9 cellular contexts compared by ENCODE assay signal in the genomic region with DNA sequence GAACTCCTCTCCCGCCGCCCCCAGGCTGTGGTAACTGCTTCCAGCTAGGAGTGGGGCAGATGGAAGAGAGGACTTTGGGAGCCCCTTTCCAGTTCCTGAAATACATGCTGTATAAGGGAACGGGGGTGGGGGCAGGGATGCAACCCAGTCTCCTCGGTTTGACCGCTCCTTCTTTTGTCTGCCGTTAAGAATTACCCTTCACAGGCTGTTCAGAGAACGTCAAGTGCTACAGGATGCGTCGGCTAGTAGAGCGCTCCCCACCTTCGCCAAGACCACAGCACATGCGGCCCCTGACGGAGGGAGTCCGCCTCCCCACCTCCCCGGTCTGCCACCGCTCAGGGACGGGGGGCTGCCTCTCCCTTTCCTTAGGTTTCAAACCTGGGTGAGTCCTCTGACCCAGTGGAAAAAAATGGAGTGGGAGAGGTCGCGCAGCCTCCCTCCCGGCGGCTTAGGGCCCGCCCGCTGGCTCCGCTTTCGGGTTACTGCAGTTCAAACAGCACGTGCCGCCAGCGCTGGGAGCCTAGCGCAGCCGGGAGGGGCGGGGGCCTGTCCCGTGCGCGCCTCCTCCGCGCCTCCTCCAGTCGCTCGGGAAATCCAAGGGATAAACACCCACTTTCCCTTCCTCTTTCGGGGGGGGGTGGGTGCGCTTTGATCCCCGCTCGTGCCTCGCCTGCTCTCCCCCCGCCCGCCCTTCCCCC. TPM values are rescaled to one million over a fixed set of nuclear protein-coding genes. Genes with fewer than 3 reads are reported as not detected.
DNase-seq lines count a peak whose midpoint lies in the region; ATAC-seq and TF ChIP-seq lines count a peak whose summit lies in the region.
"Had no signal": no experiment of that assay in that cellular context is flagged by ENCODE, and none has a peak within 500 bp of the region (broad histone marks: within the 10 kb centered on the region; RNA-seq: fewer than 3 reads in every experiment).

No MANE protein-coding gene starts in this region.

- H3K9me3 ChIP-seq in Peyer's patch: no peaks in the 10 kb centered on the region

- ATAC-seq in omental fat pad (ENCODE audit: low FRiP score): peak; percentile 60

- no peaks in the 10 kb centered on the region for H3K36me3 ChIP-seq in Peyer's patch
- H3K36me3 ChIP-seq in brain microvascular endothelial cell (replicated peaks): no peaks in the 10 kb centered on the region

- DNase-seq in AG10803 (ENCODE audit: low read depth): peak; percentile 25
- DNase-seq in Peyer's patch: peak; percentile 15 to 75 (median 74)
- peak in 41 of 42 donors; percentile 0 to 80 (median 69) for DNase-seq in head of caudate nucleus
- DNase-seq in omental fat pad (ENCODE audit: low spot score): peak; percentile 36
- DNase-seq in GOT3 (lab: John Stamatoyannopoulos, UW): no peak
- DNase-seq in stimulated activated CD4-positive, alpha-beta T cell treated with anti-CD3 and anti-CD28 coated beads, Interleukin-4, amount 100 ng/mL, for 24 hours: no peak
- no peak for DNase-seq in NCI-H187 (lab: John Stamatoyannopoulos, UW)
- no peak for DNase-seq in brain microvascular endothelial cell
- DNase-seq: NCI-H446 treated with DMSO at 0.1 percent for 48 hours had no signal

- peaks cover 0 to 38% of the 10 kb centered on the region in 2 donors for H3K27me3 ChIP-seq in Peyer's patch
- H3K27me3 ChIP-seq in brain microvascular endothelial cell (replicated peaks): peaks cover 40% of the 10 kb centered on the region

- in situ Hi-C loops in brain microvascular endothelial cell (cut with HindIII; ENCODE audit: low pct_ligation_motif_present, low sequenced_read_pairs): no loop called here

- TF ChIP-seq POLR2A in Peyer's patch (IDR thresholded peaks at IDR 0.05): no peak

- intact Hi-C loops in head of caudate nucleus (cut with DNase I): loop anchor here (10.0 kb wide), 1 partner anchor 602 kb away; no protein-coding TSS in a partner anchor

- TF ChIP-seq CTCF in AG10803 (conservative IDR thresholded peaks at IDR 0.05; ENCODE audit: low read length): no peak
- TF ChIP-seq CTCF in Peyer's patch (IDR thresholded peaks at IDR 0.05): no peak
- no peak for TF ChIP-seq CTCF in omental fat pad (IDR thresholded peaks at IDR 0.05)
- TF ChIP-seq CTCF in brain microvascular endothelial cell (IDR thresholded peaks at IDR 0.05; ENCODE audit: low read depth, low read length, missing control alignments): no peak

- H3K27ac ChIP-seq in Peyer's patch (peak overlapping the region in 2 of 4 donors; percentile 36 to 55), brain microvascular endothelial cell (no peak overlapping the region)

- peaks cover 4 to 76% (median 24%) of the 10 kb centered on the region in 4 donors for H3K4me1 ChIP-seq in Peyer's patch

- H3K4me3 ChIP-seq in AG10803 (ENCODE audit: low read length) (no peak overlapping the region), Peyer's patch (peak overlapping the region; percentile 6 to 53 (median 24)), brain microvascular endothelial cell (ENCODE audit: low read depth, low read length) (no peak overlapping the region)

RNA-seq across cellular contexts. Expression of gene CYP26B1, which starts 4.8 kb away (rescaled TPM):
- total RNA-seq in Peyer's patch: 1 to 10 TPM; 1.9 to 8.3 (median 5.2) TPM
- total RNA-seq in omental fat pad: 10 to 100 TPM; 10.6 to 36.6 (median 18.8) TPM

Comparison
In these comparisons a context has a peak if more than half of its experiments do, and no peak if none do; other contexts are left out.
1. DNase-seq: peak in AG10803 (single experiment), Peyer's patch (3 of 3), head of caudate nucleus (41 of 42) and omental fat pad (single experiment); none in GOT3 (single experiment), stimulated activated CD4-positive, alpha-beta T cell treated with anti-CD3 and anti-CD28 coated beads, Interleukin-4, amount 100 ng/mL, for 24 hours (single experiment), NCI-H187 (0 of 2) and brain microvascular endothelial cell (single experiment).
2. H3K4me3 ChIP-seq: peak in Peyer's patch (4 of 4); none in AG10803 (single experiment) and brain microvascular endothelial cell (single experiment).